ENCODE assay signal across 10 cellular contexts in genomic region chr7:151062111-151062398, GRCh38. TPM values are rescaled to one million over a fixed set of nuclear protein-coding genes. Genes with fewer than 3 reads are reported as not detected.
A peak's percentile ranks its signal among the peaks of the same experiment; 100 is the strongest.
DNase-seq lines count a peak whose midpoint lies in the region; ATAC-seq, FAIRE-seq and TF ChIP-seq lines count a peak whose summit lies in the region.
"Had no signal": no experiment of that assay in that cellular context is flagged by ENCODE, and none has a peak within 500 bp of the region (broad histone marks: within the 10 kb centered on the region; RNA-seq: fewer than 3 reads in every experiment).

No MANE protein-coding gene starts in this region.

- H3K36me3 Mint-ChIP-seq in nephron (ENCODE audit: low read depth): peaks cover 10% of the 10 kb centered on the region
- peaks cover 0 to 3% (median 0%) of the 10 kb centered on the region in 5 donors for H3K36me3 Mint-ChIP-seq in naive thymus-derived CD4-positive, alpha-beta T cell

- no peak overlapping the region for H3K9ac ChIP-seq in mammary epithelial cell (ENCODE audit: insufficient read depth, low read length)

- H4K20me1 ChIP-seq in mammary epithelial cell (ENCODE audit: insufficient read depth, low read length): no peaks in the 10 kb centered on the region

- TF ChIP-seq POLR2A in A549 (IDR thresholded peaks at IDR 0.05; ENCODE audit: low read length): peak; percentile 10; the same call in 1 of the 2 replicates

- DNase-seq in A549 (ENCODE audit: low read depth in 1 of 2, low spot score in 1 of 2) (no peak), H7 (no peak), mammary epithelial cell (no peak), hypothalamus (lab: John Stamatoyannopoulos, UW) (no peak)
- no peak for DNase-seq in naive thymus-derived CD4-positive, alpha-beta T cell
- DNase-seq: activated CD4-positive, alpha-beta T cell treated with anti-CD3 and anti-CD28 coated beads for 4 hours; NCI-H1436 treated with DMSO at 0.1 percent for 48 hours had no signal

- POLR2A ChIA-PET in A549 (lab: Yijun Ruan, JAX): interaction anchor here (0.5 to 2.2 kb wide), 8 partner anchors 9 to 37 kb away, joined by 4 to 20 read pairs (median 8); partner anchors contain the start of genes ABCB8, AGAP3 and FASTK
- POLR2A ChIA-PET in naive thymus-derived CD4-positive, alpha-beta T cell (lab: Charles Lee): interaction anchor here (1.0 to 1.2 kb wide), 2 partner anchors 14 to 19 kb away, joined by 3 read pairs; partner anchors contain the start of gene FASTK

- CTCF ChIA-PET in A549 (lab: Yijun Ruan, JAX) (interaction anchor here (1.3 to 5.7 kb wide), 10 partner anchors 12 to 164 kb away, joined by 3 to 64 read pairs (median 8); partner anchors contain the start of genes ABCB8 and AGAP3), mammary epithelial cell (lab: Charles Lee; ENCODE audit: low non-redundant PET) (no interaction called here)
- CTCF ChIA-PET in naive thymus-derived CD4-positive, alpha-beta T cell (lab: Charles Lee): interaction anchor here (0.9 to 1.1 kb wide), 3 partner anchors 34 to 62 kb away, joined by 3 to 4 read pairs (median 3); no protein-coding TSS in a partner anchor

- H3K27me3 Mint-ChIP-seq in nephron (ENCODE audit: low read depth): peaks cover 5% of the 10 kb centered on the region
- H3K27me3 Mint-ChIP-seq in naive thymus-derived CD4-positive, alpha-beta T cell: no peaks in the 10 kb centered on the region

- H3K9me3 Mint-ChIP-seq in nephron: no peaks in the 10 kb centered on the region
- H3K9me3 Mint-ChIP-seq in naive thymus-derived CD4-positive, alpha-beta T cell: no peaks in the 10 kb centered on the region

- H3K27me3 ChIP-seq in H7 (ENCODE audit: control insufficient read depth, insufficient read depth, low read length) (peaks cover 3% of the 10 kb centered on the region; the same call in 1 of the 2 replicates), mammary epithelial cell (ENCODE audit: insufficient read depth, low read length) (no peaks in the 10 kb centered on the region)
- H3K27me3 ChIP-seq in naive thymus-derived CD4-positive, alpha-beta T cell (ENCODE audit: control insufficient read depth in 2 of 2, insufficient read depth in 2 of 2, low read length in 2 of 2): no peaks in the 10 kb centered on the region

- H3K4me1 ChIP-seq in A549 (peaks cover 39% of the 10 kb centered on the region), mammary epithelial cell (ENCODE audit: insufficient read depth, low read length) (peaks cover 48% of the 10 kb centered on the region)
- H3K4me1 ChIP-seq in naive thymus-derived CD4-positive, alpha-beta T cell (ENCODE audit: control insufficient read depth in 2 of 2, insufficient read depth in 2 of 2, low read length in 2 of 2): peaks cover 24 to 30% of the 10 kb centered on the region in 2 donors

- TF ChIP-seq RAD21 in A549 (conservative IDR thresholded peaks at IDR 0.05 in 1 of 2, IDR thresholded peaks at IDR 0.05 in 1 of 2): no peak

- peak overlapping the region; percentile 86 for H3K4me3 ChIP-seq in A549
- H3K4me3 ChIP-seq in H7 (ENCODE audit: insufficient read depth, low read depth, low read length): peak overlapping the region; percentile 28
- H3K4me3 ChIP-seq in mammary epithelial cell (replicated peaks in 1 of 3; ENCODE audit: insufficient read depth in 1 of 3, low read depth in 2 of 3, low read length in 3 of 3): peak overlapping the region in 2 of 3 experiments; percentile 3 to 49
- H3K4me3 ChIP-seq in naive thymus-derived CD4-positive, alpha-beta T cell (ENCODE audit: low read length): no peak overlapping the region

- intact Hi-C loops in mammary epithelial cell (cut with micrococcal nuclease): no loop called here
- intact Hi-C loops in naive thymus-derived CD4-positive, alpha-beta T cell (cut with micrococcal nuclease): no loop called here

- dilution Hi-C loops in mammary epithelial cell (cut with HindIII; ENCODE audit: low sequenced_read_pairs): no loop called here

- no TSS peak for BruUV-seq in mammary epithelial cell (replicated peaks; lab: Mats Ljungman, UMichigan)

- H3K4me1 Mint-ChIP-seq in nephron: peaks cover 36% of the 10 kb centered on the region
- H3K4me1 Mint-ChIP-seq in naive thymus-derived CD4-positive, alpha-beta T cell: peaks cover 22 to 33% (median 28%) of the 10 kb centered on the region in 7 donors

- H3K27ac ChIP-seq in A549 (peak overlapping the region; percentile 99), mammary epithelial cell (ENCODE audit: insufficient read depth, low read depth, low read length) (no peak overlapping the region)
- no peak overlapping the region for H3K27ac ChIP-seq in naive thymus-derived CD4-positive, alpha-beta T cell (ENCODE audit: low read depth, low read length)

- no peak for FAIRE-seq in A549 (lab: Jason Lieb, UNC)

- in situ Hi-C loops in mammary epithelial cell (cut with MboI; ENCODE audit: low sequenced_read_pairs in 2 of 2): no loop called here

- no peak for TF ChIP-seq EP300 in A549 (IDR thresholded peaks at IDR 0.05)

- peak overlapping the region; percentile 92 to 95 (median 94) for H3K4me3 Mint-ChIP-seq in nephron
- peak overlapping the region in 2 of 10 donors; percentile 34 to 93 for H3K4me3 Mint-ChIP-seq in naive thymus-derived CD4-positive, alpha-beta T cell

- no peak for TF ChIP-seq CTCF in A549 (IDR thresholded peaks at IDR 0.05)
- no peak for TF ChIP-seq CTCF in mammary epithelial cell (conservative IDR thresholded peaks at IDR 0.05 in 1 of 2, IDR thresholded peaks at IDR 0.05 in 1 of 2; ENCODE audit: extremely low read depth in 1 of 2, insufficient read depth in 1 of 2, low read depth in 1 of 2, low read length in 2 of 2)
- no peak for TF ChIP-seq CTCF in nephron (IDR thresholded peaks at IDR 0.05; ENCODE audit: unreplicated experiment in 3 of 3)

- 0% methylated on average over 7 of the region's 11 CpGs for WGBS in A549 (ENCODE audit: missing lambda C conversion rate)
- WGBS in mammary epithelial cell (ENCODE audit: low coverage, missing lambda C conversion rate): no CpG with 5 or more reads among the region's 11 CpGs

- peak overlapping the region; percentile 92 for H3K4me2 ChIP-seq in A549
- H3K4me2 ChIP-seq in mammary epithelial cell (ENCODE audit: insufficient read depth, low read depth, low read length): peak overlapping the region; percentile 99

- H3K79me2 ChIP-seq in mammary epithelial cell (ENCODE audit: insufficient read depth, low read length): peaks cover 47% of the 10 kb centered on the region

- H3K36me3 ChIP-seq in H7 (replicated peaks; ENCODE audit: control insufficient read depth, insufficient read depth, low read length) (peaks cover 9% of the 10 kb centered on the region), mammary epithelial cell (ENCODE audit: insufficient read depth, low read length) (peaks cover 4% of the 10 kb centered on the region)
- peaks cover 0 to 27% (median 0%) of the 10 kb centered on the region in 3 experiments for H3K36me3 ChIP-seq in naive thymus-derived CD4-positive, alpha-beta T cell (ENCODE audit: control insufficient read depth in 2 of 3, insufficient read depth in 3 of 3, low read length in 3 of 3)

- H2AFZ ChIP-seq in mammary epithelial cell (ENCODE audit: low read depth, low read length): no peak overlapping the region

- no peaks in the 10 kb centered on the region for H3K9me3 ChIP-seq in A549
- no peaks in the 10 kb centered on the region for H3K9me3 ChIP-seq in mammary epithelial cell (replicated peaks; ENCODE audit: insufficient read depth, low read length)
- H3K9me3 ChIP-seq in naive thymus-derived CD4-positive, alpha-beta T cell (ENCODE audit: control insufficient read depth in 2 of 3, low read length in 3 of 3): no peaks in the 10 kb centered on the region

- H3K27ac Mint-ChIP-seq in nephron: peak overlapping the region in 2 of 3 experiments; percentile 76 to 82
- H3K27ac Mint-ChIP-seq in naive thymus-derived CD4-positive, alpha-beta T cell: no peak overlapping the region

- ATAC-seq in A549 (peak in 1 of 2 experiments; percentile 46; a peak in 3 of 6 replicates), HG03354 (IDR thresholded peaks at IDR 0.05; ENCODE audit: poor library complexity, severe bottlenecking, unreplicated experiment) (no peak), HG02840 (IDR thresholded peaks at IDR 0.05; ENCODE audit: low FRiP score, unreplicated experiment) (no peak)
- ATAC-seq in naive thymus-derived CD4-positive, alpha-beta T cell: no peak

RNA-seq across cellular contexts. Expression of gene SLC4A2, which starts 2.7 kb away (rescaled TPM):
- 99.6 and 112 TPM in 2 replicates for polyA plus RNA-seq in A549 (2011; rRNA removed)
- 227 and 233 TPM in 2 replicates for polyA plus RNA-seq in A549 (2012; cell fraction: cytosol; rRNA removed)
- polyA plus RNA-seq in A549 (2012; cell fraction: nucleus; rRNA removed): 658 and 805 TPM in 2 replicates
- polyA plus RNA-seq in A549 (2017; fragmentation: RNase III; extraction: RNeasy Plus Mini Kit Qiagen cat#74134 plus additional on column Dnase treatment): 253 to 280 TPM (median 275 TPM) in 3 replicates
- 118 and 170 TPM in 2 replicates for polyA minus RNA-seq in A549 (2011; rRNA and poly(A)+ RNA removed)
- total RNA-seq in H7 (2014; rRNA removed; shearing (Covaris generic)): 85.7 and 105 TPM in 2 replicates
- 100 to 1,000 TPM in 1 of 2 donors, 10 to 100 TPM in 1; 46.5 to 138 TPM for total RNA-seq in mammary epithelial cell
- 57.9 TPM for polyA plus RNA-seq in mammary epithelial cell
- polyA minus RNA-seq in mammary epithelial cell: 150 TPM
- total RNA-seq in naive thymus-derived CD4-positive, alpha-beta T cell: 100 to 1,000 TPM in 1 of 5 experiments, 10 to 100 TPM in 4; 38.7 to 125 (median 65.9) TPM
- 10 to 100 TPM in 1 of 2 donors, 1 to 10 TPM in 1; 7.9 to 12.1 TPM for polyA plus RNA-seq in naive thymus-derived CD4-positive, alpha-beta T cell

RNA-seq across cellular contexts. Expression of gene CDK5, which starts 4.4 kb away (rescaled TPM):
- 29.6 and 30.0 TPM in 2 replicates for polyA plus RNA-seq in A549 (2011; rRNA removed)
- 45.6 and 54.0 TPM in 2 replicates for polyA plus RNA-seq in A549 (2012; cell fraction: cytosol; rRNA removed)
- 38.0 and 53.8 TPM in 2 replicates for polyA plus RNA-seq in A549 (2012; cell fraction: nucleus; rRNA removed)
- polyA plus RNA-seq in A549 (2017; fragmentation: RNase III; extraction: RNeasy Plus Mini Kit Qiagen cat#74134 plus additional on column Dnase treatment): 41.2 to 51.0 TPM (median 50.3 TPM) in 3 replicates
- polyA minus RNA-seq in A549 (2011; rRNA and poly(A)+ RNA removed): 31.2 and 48.9 TPM in 2 replicates
- total RNA-seq in H7 (2014; rRNA removed; shearing (Covaris generic)): 24.3 and 36.9 TPM in 2 replicates
- 10 to 100 TPM; 12.3 to 18.1 TPM for total RNA-seq in mammary epithelial cell
- polyA plus RNA-seq in mammary epithelial cell: 26.1 TPM
- 31.3 TPM for polyA minus RNA-seq in mammary epithelial cell
- total RNA-seq in naive thymus-derived CD4-positive, alpha-beta T cell: 10 to 100 TPM in 1 of 5 experiments, 1 to 10 TPM in 4; 4.2 to 20.2 (median 5.6) TPM
- polyA plus RNA-seq in naive thymus-derived CD4-positive, alpha-beta T cell: 1 to 10 TPM; 7.7 to 9.1 TPM

RNA-seq across cellular contexts. Expression of gene ASIC3, which starts 13.7 kb away (rescaled TPM):
- polyA plus RNA-seq in A549 (2011; rRNA removed) (4.1 and 4.4 TPM in 2 replicates), A549 (2017; fragmentation: RNase III; extraction: RNeasy Plus Mini Kit Qiagen cat#74134 plus additional on column Dnase treatment) (7.5 to 11.4 TPM (median 9.8 TPM) in 3 replicates), mammary epithelial cell (0.34 TPM)
- polyA plus RNA-seq in A549 (2012; cell fraction: cytosol; rRNA removed): 5.4 and 6.4 TPM in 2 replicates
- polyA plus RNA-seq in A549 (2012; cell fraction: nucleus; rRNA removed): 82.7 and 90.1 TPM in 2 replicates
- polyA minus RNA-seq in A549 (2011; rRNA and poly(A)+ RNA removed): 0.70 and 1.9 TPM in 2 replicates
- 1.4 and 1.6 TPM in 2 replicates for total RNA-seq in H7 (2014; rRNA removed; shearing (Covaris generic))
- total RNA-seq in mammary epithelial cell: 1 to 10 TPM in 1 of 2 donors, under 1 TPM in 1; 0.33 to 1.8 TPM
- 4.1 TPM for polyA minus RNA-seq in mammary epithelial cell
- 10 to 100 TPM in 4 of 5 experiments, 1 to 10 TPM in 1; 6.7 to 17.7 (median 13.7) TPM for total RNA-seq in naive thymus-derived CD4-positive, alpha-beta T cell
- polyA plus RNA-seq in naive thymus-derived CD4-positive, alpha-beta T cell: not detected

RNA-seq across cellular contexts. Expression of gene FASTK, which starts 18.6 kb away (rescaled TPM):
- polyA plus RNA-seq in A549 (2011; rRNA removed) (38.5 and 51.7 TPM in 2 replicates), A549 (2017; fragmentation: RNase III; extraction: RNeasy Plus Mini Kit Qiagen cat#74134 plus additional on column Dnase treatment) (66.0 to 78.6 TPM (median 72.4 TPM) in 3 replicates), mammary epithelial cell (52.4 TPM)
- 105 and 138 TPM in 2 replicates for polyA plus RNA-seq in A549 (2012; cell fraction: cytosol; rRNA removed)
- polyA plus RNA-seq in A549 (2012; cell fraction: nucleus; rRNA removed): 515 and 603 TPM in 2 replicates
- 49.4 and 58.9 TPM in 2 replicates for polyA minus RNA-seq in A549 (2011; rRNA and poly(A)+ RNA removed)
- 58.4 and 86.3 TPM in 2 replicates for total RNA-seq in H7 (2014; rRNA removed; shearing (Covaris generic))
- 10 to 100 TPM; 49.7 to 68.8 TPM for total RNA-seq in mammary epithelial cell
- 51.5 TPM for polyA minus RNA-seq in mammary epithelial cell
- 100 to 1,000 TPM in 3 of 5 experiments, 10 to 100 TPM in 2; 94.1 to 136 (median 101) TPM for total RNA-seq in naive thymus-derived CD4-positive, alpha-beta T cell
- polyA plus RNA-seq in naive thymus-derived CD4-positive, alpha-beta T cell: 10 to 100 TPM; 49.6 to 69.4 TPM

RNA-seq across cellular contexts. Expression of gene TMUB1, which starts 21.2 kb away (rescaled TPM):
- polyA plus RNA-seq in A549 (2011; rRNA removed) (12.4 and 14.0 TPM in 2 replicates), A549 (2017; fragmentation: RNase III; extraction: RNeasy Plus Mini Kit Qiagen cat#74134 plus additional on column Dnase treatment) (31.5 to 37.7 TPM (median 37.3 TPM) in 3 replicates), mammary epithelial cell (28.4 TPM)
- 45.5 and 65.8 TPM in 2 replicates for polyA plus RNA-seq in A549 (2012; cell fraction: cytosol; rRNA removed)
- 65.1 and 82.1 TPM in 2 replicates for polyA plus RNA-seq in A549 (2012; cell fraction: nucleus; rRNA removed)
- polyA minus RNA-seq in A549 (2011; rRNA and poly(A)+ RNA removed): 4.1 and 6.0 TPM in 2 replicates
- total RNA-seq in H7 (2014; rRNA removed; shearing (Covaris generic)): 67.4 and 73.4 TPM in 2 replicates
- 10 to 100 TPM; 16.8 to 38.1 TPM for total RNA-seq in mammary epithelial cell
- polyA minus RNA-seq in mammary epithelial cell: 14.4 TPM
- 10 to 100 TPM; 39.5 to 61.2 (median 42.2) TPM for total RNA-seq in naive thymus-derived CD4-positive, alpha-beta T cell
- 10 to 100 TPM; 36.0 to 53.6 TPM for polyA plus RNA-seq in naive thymus-derived CD4-positive, alpha-beta T cell

Comparison
In these comparisons a context has a peak if more than half of its experiments do, and no peak if none do; other contexts are left out.
1. H3K27ac ChIP-seq: peak in A549 (2 of 2); none in mammary epithelial cell (single experiment) and naive thymus-derived CD4-positive, alpha-beta T cell (single experiment).
2. H3K27ac Mint-ChIP-seq: peak in nephron (2 of 3); none in naive thymus-derived CD4-positive, alpha-beta T cell (0 of 9).